1 cellular context compared by ENCODE assay signal in genomic region chr1:112849967-112850641, GRCh38.
TF ChIP-seq lines count a peak whose summit lies in the region.

No MANE protein-coding gene starts in this region.

TF ChIP-seq in IMR-90, 13 proteins besides CTCF, POLR2A, EP300 and RAD21 (continued from another document):
- TF ChIP-seq NFE2L2 (IDR thresholded peaks at IDR 0.05; ENCODE audit: low read depth, low read length), result no peak
- TF ChIP-seq CHD1 (IDR thresholded peaks at IDR 0.05; ENCODE audit: low read depth, low read length), result no peak
